ENCODE assay signal across 1 cellular context in the genomic region with DNA sequence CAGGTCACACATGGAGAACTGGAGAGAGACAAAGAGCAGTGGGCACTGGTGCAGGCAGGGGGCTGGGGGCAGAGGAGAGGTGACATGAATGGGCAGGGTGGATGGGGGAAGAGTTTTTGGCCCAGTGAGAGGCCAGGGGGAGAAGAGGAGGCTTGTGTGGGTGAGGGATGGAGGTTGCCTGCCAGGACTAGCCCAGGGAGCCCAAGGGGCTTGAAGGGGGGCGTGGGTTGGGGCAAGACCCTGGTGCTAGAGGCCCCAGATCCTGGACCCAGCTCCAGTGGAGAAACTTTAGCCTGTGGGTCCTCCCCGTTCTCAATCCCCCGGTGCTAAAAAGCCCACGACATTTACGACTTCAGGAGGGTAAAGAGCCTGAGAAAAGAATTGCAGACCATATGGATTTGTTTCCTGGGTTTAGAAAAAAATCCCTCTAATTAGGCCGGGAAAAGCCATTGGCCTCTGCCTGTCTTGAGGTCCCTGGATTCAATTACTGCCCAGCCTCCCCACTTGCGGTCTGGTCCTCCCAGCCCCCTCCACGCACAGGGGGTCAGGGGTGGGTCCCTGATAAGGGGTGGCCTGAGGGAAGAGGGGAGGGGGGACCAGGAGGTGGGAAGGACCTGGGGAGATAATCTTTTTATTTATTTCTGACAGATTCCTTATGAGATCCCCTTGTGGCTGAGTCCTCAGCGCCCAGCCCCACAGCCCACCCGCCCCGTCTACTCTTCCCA.
TF ChIP-seq lines count a peak whose summit lies in the region.

No MANE protein-coding gene starts in this region.

TF ChIP-seq in WTC11, 78 proteins besides CTCF, POLR2A, EP300 and RAD21 (continued from another document):
- TF ChIP-seq, protein P1, sequence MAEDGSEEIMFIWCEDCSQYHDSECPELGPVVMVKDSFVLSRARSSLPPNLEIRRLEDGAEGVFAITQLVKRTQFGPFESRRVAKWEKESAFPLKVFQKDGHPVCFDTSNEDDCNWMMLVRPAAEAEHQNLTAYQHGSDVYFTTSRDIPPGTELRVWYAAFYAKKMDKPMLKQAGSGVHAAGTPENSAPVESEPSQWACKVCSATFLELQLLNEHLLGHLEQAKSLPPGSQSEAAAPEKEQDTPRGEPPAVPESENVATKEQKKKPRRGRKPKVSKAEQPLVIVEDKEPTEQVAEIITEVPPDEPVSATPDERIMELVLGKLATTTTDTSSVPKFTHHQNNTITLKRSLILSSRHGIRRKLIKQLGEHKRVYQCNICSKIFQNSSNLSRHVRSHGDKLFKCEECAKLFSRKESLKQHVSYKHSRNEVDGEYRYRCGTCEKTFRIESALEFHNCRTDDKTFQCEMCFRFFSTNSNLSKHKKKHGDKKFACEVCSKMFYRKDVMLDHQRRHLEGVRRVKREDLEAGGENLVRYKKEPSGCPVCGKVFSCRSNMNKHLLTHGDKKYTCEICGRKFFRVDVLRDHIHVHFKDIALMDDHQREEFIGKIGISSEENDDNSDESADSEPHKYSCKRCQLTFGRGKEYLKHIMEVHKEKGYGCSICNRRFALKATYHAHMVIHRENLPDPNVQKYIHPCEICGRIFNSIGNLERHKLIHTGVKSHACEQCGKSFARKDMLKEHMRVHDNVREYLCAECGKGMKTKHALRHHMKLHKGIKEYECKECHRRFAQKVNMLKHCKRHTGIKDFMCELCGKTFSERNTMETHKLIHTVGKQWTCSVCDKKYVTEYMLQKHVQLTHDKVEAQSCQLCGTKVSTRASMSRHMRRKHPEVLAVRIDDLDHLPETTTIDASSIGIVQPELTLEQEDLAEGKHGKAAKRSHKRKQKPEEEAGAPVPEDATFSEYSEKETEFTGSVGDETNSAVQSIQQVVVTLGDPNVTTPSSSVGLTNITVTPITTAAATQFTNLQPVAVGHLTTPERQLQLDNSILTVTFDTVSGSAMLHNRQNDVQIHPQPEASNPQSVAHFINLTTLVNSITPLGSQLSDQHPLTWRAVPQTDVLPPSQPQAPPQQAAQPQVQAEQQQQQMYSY (CRISPR knock-in tag; IDR thresholded peaks at IDR 0.05) = no peak
- no peak for TF ChIP-seq NR2C2 (CRISPR knock-in tag; IDR thresholded peaks at IDR 0.05)
- no peak for TF ChIP-seq ZNF219 (CRISPR knock-in tag; IDR thresholded peaks at IDR 0.05; ENCODE audit: borderline replicate concordance)
- TF ChIP-seq RORB (CRISPR knock-in tag; IDR thresholded peaks at IDR 0.05) = no peak
- TF ChIP-seq, protein P2, sequence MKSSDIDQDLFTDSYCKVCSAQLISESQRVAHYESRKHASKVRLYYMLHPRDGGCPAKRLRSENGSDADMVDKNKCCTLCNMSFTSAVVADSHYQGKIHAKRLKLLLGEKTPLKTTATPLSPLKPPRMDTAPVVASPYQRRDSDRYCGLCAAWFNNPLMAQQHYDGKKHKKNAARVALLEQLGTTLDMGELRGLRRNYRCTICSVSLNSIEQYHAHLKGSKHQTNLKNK (CRISPR knock-in tag; IDR thresholded peaks at IDR 0.05) = no peak
- TF ChIP-seq TCF7 (CRISPR knock-in tag; IDR thresholded peaks at IDR 0.05; ENCODE audit: low read depth) = no peak
- TF ChIP-seq SOX15 (CRISPR knock-in tag; IDR thresholded peaks at IDR 0.05) = no peak
